Comparison of ENCODE assay signal across 20 cellular contexts in the genomic region with DNA sequence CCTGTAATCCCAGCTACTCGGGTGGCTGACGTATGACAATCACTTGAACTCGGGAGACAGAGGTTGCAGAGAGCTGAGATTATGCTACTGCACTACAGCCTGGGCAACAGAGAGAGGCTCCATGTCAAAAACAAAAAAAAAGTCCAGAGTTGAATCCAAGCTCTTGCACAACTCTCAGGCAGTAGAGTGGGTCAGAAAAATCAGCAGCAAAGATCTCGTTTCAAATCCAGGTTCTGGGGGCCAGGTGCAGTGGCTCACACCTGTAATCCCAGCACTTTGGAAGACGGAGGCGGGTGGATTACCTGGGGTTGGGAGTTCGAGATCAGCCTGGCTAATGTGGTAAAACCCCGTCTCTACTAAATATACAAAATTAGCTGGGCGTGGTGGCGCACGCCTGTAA. TPM values are rescaled to one million over a fixed set of nuclear protein-coding genes. Genes with fewer than 3 reads are reported as not detected.
DNase-seq lines count a peak whose midpoint lies in the region; ATAC-seq, FAIRE-seq and TF ChIP-seq lines count a peak whose summit lies in the region.
"Had no signal": no experiment of that assay in that cellular context is flagged by ENCODE, and none has a peak within 500 bp of the region (broad histone marks: within the 10 kb centered on the region; RNA-seq: fewer than 3 reads in every experiment).

No MANE protein-coding gene starts in this region.

- H3K4me3 Mint-ChIP-seq in progenitor cell of endocrine pancreas (ENCODE audit: low read depth) = no peak overlapping the region
- H3K4me3 Mint-ChIP-seq: GM23338, HFFc6 had no signal

- H3K27me3 Mint-ChIP-seq in progenitor cell of endocrine pancreas = no peaks in the 10 kb centered on the region
- H3K27me3 Mint-ChIP-seq: CD4-positive, alpha-beta memory T cell had no signal

- ATAC-seq in HepG2 (no peak), right lobe of liver (no peak), HG02610 (IDR thresholded peaks at IDR 0.05; ENCODE audit: unreplicated experiment) (no peak)

- H2BK20ac ChIP-seq in H1 (ENCODE audit: low read length) = no peak overlapping the region

- H4K91ac ChIP-seq in H1 (replicated peaks; ENCODE audit: insufficient read length, low read length) (no peak overlapping the region), mesenchymal stem cell (ENCODE audit: low read length) (no peak overlapping the region)

- H3K14ac ChIP-seq in H1 (ENCODE audit: insufficient read length) (no peak overlapping the region), mesenchymal stem cell (ENCODE audit: low read length in 2 of 2) (no peak overlapping the region)

- no peak overlapping the region for H3K56ac ChIP-seq in H1 (replicated peaks; ENCODE audit: insufficient read length, low read depth, low read length)

- TF ChIP-seq EP300 in HepG2 (IDR thresholded peaks at IDR 0.05; ENCODE audit: low read depth in 2 of 2, low read length in 2 of 2) (no peak), HepG2 (CRISPR knock-in tag; IDR thresholded peaks at IDR 0.05; ENCODE audit: borderline replicate concordance) (no peak), H1 (IDR thresholded peaks at IDR 0.05; ENCODE audit: borderline replicate concordance in 1 of 2, low read depth in 2 of 2, low read length in 2 of 2) (no peak)

- H3K27me3 ChIP-seq in HepG2 (ENCODE audit: control insufficient read depth in 1 of 2, insufficient read depth in 2 of 2, low read length in 2 of 2) (no peaks in the 10 kb centered on the region), right lobe of liver (no peaks in the 10 kb centered on the region), H1 (replicated peaks in 1 of 4; ENCODE audit: control insufficient read depth in 3 of 4, extremely low read depth in 1 of 4, insufficient read depth in 3 of 4, low read length in 3 of 4) (no peaks in the 10 kb centered on the region), mesenchymal stem cell (ENCODE audit: control insufficient read depth in 1 of 2, insufficient read depth in 1 of 2, low read length in 2 of 2) (no peaks in the 10 kb centered on the region)
- H3K27me3 ChIP-seq: BE2C had no signal

- H3K18ac ChIP-seq in H1 (ENCODE audit: extremely low read depth, low read length) (peak overlapping the region; percentile 27; the same call in 1 of the 2 replicates), mesenchymal stem cell (ENCODE audit: low read depth in 1 of 2, low read length in 2 of 2) (no peak overlapping the region)

- no peaks in the 10 kb centered on the region for H3K36me3 Mint-ChIP-seq in progenitor cell of endocrine pancreas (ENCODE audit: insufficient read depth)

- H4K20me1 ChIP-seq in HepG2 (ENCODE audit: insufficient read depth, low read length) (no peaks in the 10 kb centered on the region), H1 (replicated peaks in 1 of 2; ENCODE audit: control insufficient read depth in 1 of 2, insufficient read depth in 2 of 2, low read length in 2 of 2) (peaks cover 0 to 1% of the 10 kb centered on the region in 2 experiments)

- no peak for TF ChIP-seq CTCF in HepG2 (CRISPR knock-in tag; IDR thresholded peaks at IDR 0.05)
- no peak for TF ChIP-seq CTCF in right lobe of liver (IDR thresholded peaks at IDR 0.05)
- TF ChIP-seq CTCF in H1 (IDR thresholded peaks at IDR 0.05; ENCODE audit: control extremely low read depth in 1 of 3, insufficient read depth in 1 of 3, low read depth in 1 of 3, low read length in 3 of 3) = no peak
- no peak for TF ChIP-seq CTCF in progenitor cell of endocrine pancreas (IDR thresholded peaks at IDR 0.05; ENCODE audit: unreplicated experiment)

- CTCF ChIA-PET in HepG2 (lab: Yijun Ruan, JAX; ENCODE audit: low intra/inter-chr PET ratio, low total read pairs) = no interaction called here
- CTCF ChIA-PET in H1 (lab: Charles Lee; ENCODE audit: partially characterized antibody) = interaction anchor here (0.9 to 15.6 kb wide), 12 partner anchors 10 to 172 kb away, joined by 3 to 262 read pairs (median 4); a partner anchor contains a TSS

- peaks cover 20% of the 10 kb centered on the region for H3K4me1 Mint-ChIP-seq in progenitor cell of endocrine pancreas (ENCODE audit: low read depth)

- peak overlapping the region; percentile 41 for H3K27ac Mint-ChIP-seq in progenitor cell of endocrine pancreas
- H3K27ac Mint-ChIP-seq: GM23338, HFFc6 had no signal

- H3K4me1 ChIP-seq in HepG2 (ENCODE audit: insufficient read depth, low read length) (peaks cover 87% of the 10 kb centered on the region), right lobe of liver (peaks cover 0 to 4% (median 0%) of the 10 kb centered on the region in 4 donors), H1 (replicated peaks in 1 of 4; ENCODE audit: control insufficient read depth in 3 of 4, insufficient read depth in 4 of 4, low read length in 3 of 4) (peaks cover 4 to 22% (median 13%) of the 10 kb centered on the region in 4 experiments), mesenchymal stem cell (ENCODE audit: control insufficient read depth, insufficient read depth, low read depth, low read length) (peaks cover 13% of the 10 kb centered on the region)

- no peak overlapping the region for H3K9ac ChIP-seq in HepG2 (ENCODE audit: insufficient read depth, low read depth, low read length)
- H3K9ac ChIP-seq in H1 (replicated peaks in 1 of 4; ENCODE audit: extremely low read depth in 1 of 4, low read depth in 3 of 4, low read length in 3 of 4) = no peak overlapping the region
- H3K9ac ChIP-seq in mesenchymal stem cell (ENCODE audit: low read length) = no peak overlapping the region

- in situ Hi-C loops in HepG2 (cut with HindIII; ENCODE audit: extremely low pct_ligation_motif_present, low pct_unique_long_range_greater_than_20kb) = no loop called here

- POLR2A ChIA-PET in HepG2 (lab: Yijun Ruan, JAX) = no interaction called here
- POLR2A ChIA-PET in H1 (lab: Charles Lee; ENCODE audit: partially characterized antibody) = interaction anchor here (0.6 kb wide), 1 partner anchor 15 kb away, joined by 3 read pairs; no protein-coding TSS in a partner anchor

- no peak overlapping the region for H4K5ac ChIP-seq in H1 (ENCODE audit: insufficient read length, low read depth, low read length)

- H4K8ac ChIP-seq in H1 (ENCODE audit: extremely low read depth, insufficient read depth, low read length) (no peak overlapping the region; the same call in 1 of the 2 replicates), mesenchymal stem cell (ENCODE audit: low read length) (no peak overlapping the region)

- H2BK12ac ChIP-seq in H1 (ENCODE audit: low read depth, low read length) (no peak overlapping the region), mesenchymal stem cell (ENCODE audit: low read length in 2 of 2) (no peak overlapping the region)

- no TSS peak for BruUV-seq in HepG2 (replicated peaks; lab: Mats Ljungman, UMichigan)

- 0 out of 2 replicates have a peak overlapping the region, but pooled peaks have one; percentile 54 for H2BK5ac ChIP-seq in H1 (ENCODE audit: low read depth, low read length)
- H2BK5ac ChIP-seq in mesenchymal stem cell (ENCODE audit: low read depth, low read length, poor library complexity, severe bottlenecking) = no peak overlapping the region

- TF ChIP-seq POLR2A in HepG2 (IDR thresholded peaks at IDR 0.05; ENCODE audit: insufficient read depth in 1 of 2, low read depth in 2 of 2, low read length in 2 of 2) (no peak), right lobe of liver (IDR thresholded peaks at IDR 0.05) (no peak), H1 (IDR thresholded peaks at IDR 0.05; ENCODE audit: control extremely low read depth in 1 of 2, low read depth in 2 of 2, low read length in 2 of 2) (no peak)

- H2AFZ ChIP-seq in HepG2 (ENCODE audit: low read length) (no peak overlapping the region), H1 (ENCODE audit: low read length) (no peak overlapping the region), mesenchymal stem cell (ENCODE audit: low read depth, low read length) (no peak overlapping the region)
- H2AFZ ChIP-seq: GM23338 had no signal

- DNase-seq in HepG2 (ENCODE audit: low spot score) (no peak), right lobe of liver (no peak), H1 (ENCODE audit: low read depth in 1 of 2, low spot score in 2 of 2) (no peak), progenitor cell of endocrine pancreas (ENCODE audit: low spot score, unreplicated experiment) (no peak), activated gamma-delta T cell (lab: John Stamatoyannopoulos, UW) (no peak), mesenchymal stem cell (no peak)
- DNase-seq: BE2C; CD4-positive, alpha-beta memory T cell; DMS153; DMS79 treated with DMSO at 0.1 percent for 48 hours; EL; HCEC 1CT; HFFc6 had no signal

- H3K27ac ChIP-seq in HepG2 (ENCODE audit: extremely low read length, insufficient read depth, low read length) (no peak overlapping the region), right lobe of liver (no peak overlapping the region), H1 (ENCODE audit: low read depth, low read length) (no peak overlapping the region), mesenchymal stem cell (ENCODE audit: low read length, poor library complexity, severe bottlenecking) (no peak overlapping the region)
- H3K27ac ChIP-seq: C4-2B, HL-60 had no signal

- WGBS in HepG2 (ENCODE audit: low lambda C conversion rate) = 94% methylated on average over 11 of the region's 11 CpGs
- 95% methylated on average over 7 of the region's 11 CpGs for WGBS in right lobe of liver (ENCODE audit: insufficient coverage, low coverage, low lambda C conversion rate, missing lambda C conversion rate)
- WGBS in H1 (ENCODE audit: extremely low coverage in 1 of 2, insufficient coverage in 1 of 2, insufficient read length in 1 of 2, insufficient replicate concordance in 2 of 2, low coverage in 1 of 2, low lambda C conversion rate in 2 of 2, missing lambda C conversion rate in 1 of 2), 2 experiments = 95% methylated on average over 11 of the region's 11 CpGs; no CpG with 5 or more reads in 1 of the 2 experiments
- whole genome bisulfite sequencing in mesenchymal stem cell = 95% methylated on average over 11 of the region's 11 CpGs

- H2BK15ac ChIP-seq in H1 (ENCODE audit: low read length) (no peak overlapping the region), mesenchymal stem cell (ENCODE audit: low read depth, poor library complexity, severe bottlenecking) (no peak overlapping the region)

- no peaks in the 10 kb centered on the region for H3K23me2 ChIP-seq in H1 (ENCODE audit: low read depth, low read length)

- FAIRE-seq in HepG2 (lab: Jason Lieb, UNC) = no peak
- FAIRE-seq in H1 (lab: Jason Lieb, UNC) = no peak
- FAIRE-seq: A204.1, G401.6, GM12891 had no signal

- no peaks in the 10 kb centered on the region for H3K9me3 Mint-ChIP-seq in progenitor cell of endocrine pancreas (ENCODE audit: low read depth)
- H3K9me3 Mint-ChIP-seq: CD4-positive, alpha-beta memory T cell; GM23338; HFFc6 had no signal

- H3K36me3 ChIP-seq in HepG2 (replicated peaks in 1 of 2; ENCODE audit: control insufficient read depth in 1 of 2, insufficient read depth in 2 of 2, low read length in 2 of 2) = no peaks in the 10 kb centered on the region
- no peaks in the 10 kb centered on the region for H3K36me3 ChIP-seq in right lobe of liver
- no peaks in the 10 kb centered on the region for H3K36me3 ChIP-seq in H1 (ENCODE audit: control insufficient read depth in 2 of 4, insufficient read depth in 4 of 4, low read length in 3 of 4)
- no peaks in the 10 kb centered on the region for H3K36me3 ChIP-seq in mesenchymal stem cell (ENCODE audit: control insufficient read depth in 1 of 2, insufficient read depth in 2 of 2, low read depth in 1 of 2, low read length in 2 of 2)

- no peaks in the 10 kb centered on the region for H3K79me1 ChIP-seq in H1 (ENCODE audit: low read depth, low read length)
- H3K79me1 ChIP-seq in mesenchymal stem cell (replicated peaks; ENCODE audit: low read length, poor library complexity, severe bottlenecking) = peaks cover 37% of the 10 kb centered on the region

- no peak overlapping the region for H3K4me2 ChIP-seq in HepG2 (ENCODE audit: low read depth, low read length)
- H3K4me2 ChIP-seq in H1 (ENCODE audit: insufficient read depth in 1 of 2, low read depth in 2 of 2, low read length in 2 of 2) = no peak overlapping the region
- no peak overlapping the region for H3K4me2 ChIP-seq in mesenchymal stem cell (ENCODE audit: low read length, poor library complexity, severe bottlenecking)

- H3K4me3 ChIP-seq in HepG2 (replicated peaks in 1 of 3; ENCODE audit: insufficient read depth in 1 of 3, low read depth in 2 of 3, low read length in 3 of 3) (no peak overlapping the region), right lobe of liver (no peak overlapping the region), H1 (ENCODE audit: extremely low read depth in 1 of 4, insufficient read depth in 2 of 4, low read depth in 3 of 4, low read length in 4 of 4) (no peak overlapping the region), mesenchymal stem cell (ENCODE audit: insufficient read depth in 1 of 2, low read depth in 1 of 2, low read length in 2 of 2) (no peak overlapping the region)
- H3K4me3 ChIP-seq: GM23338 had no signal

- peaks cover 18% of the 10 kb centered on the region for H3K79me2 ChIP-seq in HepG2 (ENCODE audit: insufficient read depth, low read length)
- H3K79me2 ChIP-seq in H1 (ENCODE audit: control insufficient read depth in 1 of 2, insufficient read depth in 2 of 2, low read length in 2 of 2) = peaks cover 0 to 5% of the 10 kb centered on the region in 2 experiments; a peak in 1 of 4 replicates

- H3K23ac ChIP-seq in H1 (ENCODE audit: insufficient read length) (no peak overlapping the region), mesenchymal stem cell (ENCODE audit: low read length in 2 of 2) (no peak overlapping the region)

- H2BK120ac ChIP-seq in H1 (replicated peaks; ENCODE audit: low read depth, low read length) = no peak overlapping the region
- H2BK120ac ChIP-seq in mesenchymal stem cell (ENCODE audit: low read depth, low read length) = no peak overlapping the region

- TF ChIP-seq RAD21 in HepG2 (CRISPR knock-in tag; IDR thresholded peaks at IDR 0.05) (no peak), H1 (IDR thresholded peaks at IDR 0.05 in 1 of 2, conservative IDR thresholded peaks at IDR 0.05 in 1 of 2; ENCODE audit: low read depth in 2 of 2, low read length in 2 of 2) (no peak)

- 0 out of 2 replicates have a peak overlapping the region, but pooled peaks have one; percentile 16 for H2AK5ac ChIP-seq in H1 (ENCODE audit: low read depth, low read length)
- H2AK5ac ChIP-seq in mesenchymal stem cell (ENCODE audit: low read length, severe bottlenecking) = no peak overlapping the region

- no peak overlapping the region for H3K4ac ChIP-seq in H1 (replicated peaks; ENCODE audit: insufficient read length, low read depth, low read length)
- H3K4ac ChIP-seq in mesenchymal stem cell (ENCODE audit: low read depth in 1 of 2, low read length in 2 of 2) = no peak overlapping the region

- intact Hi-C loops in HepG2 (cut with micrococcal nuclease; ENCODE audit: unreplicated experiment) = no loop called here
- intact Hi-C loops in right lobe of liver (cut with DNase I) = no loop called here

- H3K9me3 ChIP-seq in HepG2 (ENCODE audit: low read length) (no peaks in the 10 kb centered on the region), right lobe of liver (no peaks in the 10 kb centered on the region), H1 (ENCODE audit: insufficient read depth in 2 of 2, low read depth in 1 of 2, low read length in 1 of 2) (no peaks in the 10 kb centered on the region; a peak in 1 of 4 replicates), mesenchymal stem cell (ENCODE audit: control insufficient read depth, low read length) (no peaks in the 10 kb centered on the region)
- H3K9me3 ChIP-seq: BE2C had no signal

RNA-seq across cellular contexts. Expression of a gene that starts 24.9 kb away (rescaled TPM):
- total RNA-seq in HepG2 (2016; rRNA removed; fragmentation: Illumina TruSeq; extraction: Trizol) = 22.0 and 29.5 TPM in 2 replicates
- 3.9 and 4.4 TPM in 2 replicates for total RNA-seq in HepG2 (2016; cell fraction: cytosol; rRNA removed; fragmentation: Illumina TruSeq; extraction: Trizol; ENCODE audit: low read depth)
- total RNA-seq in HepG2 (2016; cell fraction: insoluble cytoplasmic fraction; rRNA removed; fragmentation: Illumina TruSeq; extraction: Trizol) = 20.1 and 28.8 TPM in 2 replicates
- total RNA-seq in HepG2 (2016; cell fraction: membrane; rRNA removed; fragmentation: Illumina TruSeq; extraction: Trizol) = 7.9 and 8.5 TPM in 2 replicates
- total RNA-seq in HepG2 (2016; cell fraction: nucleus; rRNA removed; fragmentation: Illumina TruSeq; extraction: Trizol) = 24.4 and 27.6 TPM in 2 replicates
- polyA plus RNA-seq in HepG2 (2011; rRNA removed) = 11.8 and 15.6 TPM in 2 replicates
- 10.2 and 14.3 TPM in 2 replicates for polyA plus RNA-seq in HepG2 (2011; cell fraction: cytosol; rRNA removed)
- polyA plus RNA-seq in HepG2 (2011; cell fraction: nucleus; rRNA removed) = 19.1 and 25.1 TPM in 2 replicates
- polyA plus RNA-seq in HepG2 (2012) = 12.8 and 16.8 TPM in 2 replicates
- 3.4 and 4.0 TPM in 2 replicates for polyA plus RNA-seq in HepG2 (2016; cell fraction: cytosol; fragmentation: Illumina TruSeq; extraction: Trizol; ENCODE audit: low read depth)
- polyA plus RNA-seq in HepG2 (2016; cell fraction: insoluble cytoplasmic fraction; fragmentation: Illumina TruSeq; extraction: Trizol; ENCODE audit: low read depth) = 13.3 and 16.1 TPM in 2 replicates
- polyA plus RNA-seq in HepG2 (2016; cell fraction: membrane; fragmentation: Illumina TruSeq; extraction: Trizol; ENCODE audit: low read depth) = 4.9 and 5.7 TPM in 2 replicates
- 19.8 and 22.4 TPM in 2 replicates for polyA plus RNA-seq in HepG2 (2016; cell fraction: nucleus; fragmentation: Illumina TruSeq; extraction: Trizol; ENCODE audit: insufficient read depth, low read depth)
- 46.3 and 159 TPM in 2 replicates for polyA minus RNA-seq in HepG2 (2011; rRNA and poly(A)+ RNA removed; ENCODE audit: low replicate concordance)
- 15.1 and 19.1 TPM in 2 replicates for polyA minus RNA-seq in HepG2 (2011; cell fraction: cytosol; rRNA and poly(A)+ RNA removed)
- polyA minus RNA-seq in HepG2 (2011; cell fraction: nucleus; rRNA and poly(A)+ RNA removed) = 22.1 and 24.0 TPM in 2 replicates
- total RNA-seq in right lobe of liver = 10 to 100 TPM; 17.5 to 35.5 (median 23.4) TPM
- total RNA-seq in H1 (2021; fragmentation: NEBNext Ultra II Directional; extraction: Animal tissue kit (Norgen Biotek cat#: 25700)) = 24.0 and 28.1 TPM in 2 replicates
- 10.1 and 10.7 TPM in 2 replicates for polyA plus RNA-seq in H1 (2011; rRNA removed)
- 11.6 TPM for polyA plus RNA-seq in H1 (2011; cell fraction: cytosol; rRNA removed)
- 25.9 TPM for polyA plus RNA-seq in H1 (2011; cell fraction: nucleus; rRNA removed)
- 14.3 to 16.7 TPM (median 15.9 TPM) in 4 replicates for polyA plus RNA-seq in H1 (2012, experiment 1 of 2)
- 10.5 TPM for polyA plus RNA-seq in H1 (2012, experiment 2 of 2)
- polyA plus RNA-seq in H1 (2013, experiment 1 of 2) = 11.5 TPM
- 11.2 TPM for polyA plus RNA-seq in H1 (2013, experiment 2 of 2)
- 58.8 and 81.3 TPM in 2 replicates for polyA minus RNA-seq in H1 (2011; rRNA and poly(A)+ RNA removed)
- polyA minus RNA-seq in H1 (2011; cell fraction: cytosol; rRNA and poly(A)+ RNA removed) = 16.9 TPM
- polyA minus RNA-seq in H1 (2011; cell fraction: nucleus; rRNA and poly(A)+ RNA removed) = 37.0 TPM
- 19.5 and 21.1 TPM in 2 replicates for total RNA-seq in progenitor cell of endocrine pancreas
- 8.7 TPM for polyA plus RNA-seq in mesenchymal stem cell (2013, experiment 1 of 2)
- polyA plus RNA-seq in mesenchymal stem cell (2013, experiment 2 of 2) = 8.5 TPM
